17 cellular contexts compared by ENCODE assay signal in genomic region chr2:177291701-177292100, GRCh38. TPM values are rescaled to one million over a fixed set of nuclear protein-coding genes. Genes with fewer than 3 reads are reported as not detected.
DNase-seq lines count a peak whose midpoint lies in the region; ATAC-seq lines count a peak whose summit lies in the region.
"Had no signal": no experiment of that assay in that cellular context is flagged by ENCODE, and none has a peak within 500 bp of the region (broad histone marks: within the 10 kb centered on the region; RNA-seq: fewer than 3 reads in every experiment).

No MANE protein-coding gene starts in this region.

- no peaks in the 10 kb centered on the region for H3K27me3 Mint-ChIP-seq in activated naive CD8-positive, alpha-beta T cell treated with anti-CD3 and anti-CD28 coated beads, Interleukin-2, amount 10 ng/mL, durations not matched to agents 7 days and 5 days
- no peaks in the 10 kb centered on the region for H3K27me3 Mint-ChIP-seq in activated naive CD8-positive, alpha-beta T cell treated with anti-CD3 and anti-CD28 coated beads for 36 hours
- no peaks in the 10 kb centered on the region for H3K27me3 Mint-ChIP-seq in activated T-helper 17 cell treated with anti-CD3 and anti-CD28 coated beads, Interleukin-2, amount 50 U/mL, for 72 hours

- no peak overlapping the region for H3K4me3 Mint-ChIP-seq in activated naive CD8-positive, alpha-beta T cell treated with anti-CD3 and anti-CD28 coated beads, Interleukin-2, amount 10 ng/mL, durations not matched to agents 7 days and 5 days
- H3K4me3 Mint-ChIP-seq in activated naive CD8-positive, alpha-beta T cell treated with anti-CD3 and anti-CD28 coated beads for 36 hours: no peak overlapping the region
- peak overlapping the region; percentile 59 for H3K4me3 Mint-ChIP-seq in activated T-helper 17 cell treated with anti-CD3 and anti-CD28 coated beads, Interleukin-2, amount 50 U/mL, for 72 hours

- peak overlapping the region; percentile 36 for H3K27ac Mint-ChIP-seq in activated naive CD8-positive, alpha-beta T cell treated with anti-CD3 and anti-CD28 coated beads, Interleukin-2, amount 10 ng/mL, durations not matched to agents 7 days and 5 days
- H3K27ac Mint-ChIP-seq in activated naive CD8-positive, alpha-beta T cell treated with anti-CD3 and anti-CD28 coated beads for 36 hours: no peak overlapping the region
- peak overlapping the region; percentile 24 for H3K27ac Mint-ChIP-seq in activated T-helper 17 cell treated with anti-CD3 and anti-CD28 coated beads, Interleukin-2, amount 50 U/mL, for 72 hours

- POLR2A ChIA-PET in activated naive CD8-positive, alpha-beta T cell treated with anti-CD3 and anti-CD28 coated beads, Interleukin-2, amount 10 ng/mL, durations not matched to agents 7 days and 5 days (lab: Charles Lee): interaction anchor here (0.6 to 12.4 kb wide), 3 partner anchors 26 to 127 kb away, joined by 3 to 256 read pairs (median 5); partner anchors contain the start of gene NFE2L2

- peaks cover 59% of the 10 kb centered on the region for H3K4me1 Mint-ChIP-seq in activated naive CD8-positive, alpha-beta T cell treated with anti-CD3 and anti-CD28 coated beads, Interleukin-2, amount 10 ng/mL, durations not matched to agents 7 days and 5 days
- peaks cover 34% of the 10 kb centered on the region for H3K4me1 Mint-ChIP-seq in activated naive CD8-positive, alpha-beta T cell treated with anti-CD3 and anti-CD28 coated beads for 36 hours
- H3K4me1 Mint-ChIP-seq in activated T-helper 17 cell treated with anti-CD3 and anti-CD28 coated beads, Interleukin-2, amount 50 U/mL, for 72 hours: peaks cover 19% of the 10 kb centered on the region

- peaks cover 11% of the 10 kb centered on the region for H3K36me3 Mint-ChIP-seq in activated naive CD8-positive, alpha-beta T cell treated with anti-CD3 and anti-CD28 coated beads, Interleukin-2, amount 10 ng/mL, durations not matched to agents 7 days and 5 days
- H3K36me3 Mint-ChIP-seq in activated naive CD8-positive, alpha-beta T cell treated with anti-CD3 and anti-CD28 coated beads for 36 hours: no peaks in the 10 kb centered on the region
- no peaks in the 10 kb centered on the region for H3K36me3 Mint-ChIP-seq in activated T-helper 17 cell treated with anti-CD3 and anti-CD28 coated beads, Interleukin-2, amount 50 U/mL, for 72 hours (ENCODE audit: low read depth)
- H3K36me3 Mint-ChIP-seq: CD8-positive, alpha-beta memory T cell had no signal

- H3K9me3 Mint-ChIP-seq in activated naive CD8-positive, alpha-beta T cell treated with anti-CD3 and anti-CD28 coated beads, Interleukin-2, amount 10 ng/mL, durations not matched to agents 7 days and 5 days: peaks cover 2% of the 10 kb centered on the region
- H3K9me3 Mint-ChIP-seq in activated naive CD8-positive, alpha-beta T cell treated with anti-CD3 and anti-CD28 coated beads for 36 hours: no peaks in the 10 kb centered on the region
- no peaks in the 10 kb centered on the region for H3K9me3 Mint-ChIP-seq in activated T-helper 17 cell treated with anti-CD3 and anti-CD28 coated beads, Interleukin-2, amount 50 U/mL, for 72 hours
- H3K9me3 Mint-ChIP-seq: CD8-positive, alpha-beta memory T cell had no signal

- no peak for ATAC-seq in activated naive CD8-positive, alpha-beta T cell treated with anti-CD3 and anti-CD28 coated beads, Interleukin-2, amount 10 ng/mL, durations not matched to agents 7 days and 5 days (ENCODE audit: low read depth)
- ATAC-seq in activated T-helper 17 cell treated with anti-CD3 and anti-CD28 coated beads, Interleukin-2, amount 50 U/mL, for 72 hours (replicated peaks): peak; percentile 86
- no peak for ATAC-seq in GM19455 (IDR thresholded peaks at IDR 0.05; ENCODE audit: unreplicated experiment)
- ATAC-seq: HepG2 had no signal

- no peak overlapping the region for H3K27ac ChIP-seq in substantia nigra (ENCODE audit: low read depth, low read length, poor library complexity, severe bottlenecking)
- H3K27ac ChIP-seq: BLaER1, RWPE1 had no signal

- peak; percentile 28 for DNase-seq in activated CD4-positive, alpha-beta T cell treated with anti-CD3 and anti-CD28 coated beads for 48 hours
- no peak for DNase-seq in activated CD4-positive, alpha-beta T cell treated with anti-CD3 and anti-CD28 coated beads, Interleukin-2, amount 50 U/mL, for 4 hours
- no peak for DNase-seq in activated naive CD8-positive, alpha-beta T cell treated with anti-CD3 and anti-CD28 coated beads, Interleukin-2, amount 10 ng/mL, durations not matched to agents 7 days and 5 days
- no peak for DNase-seq in activated naive CD8-positive, alpha-beta T cell treated with anti-CD3 and anti-CD28 coated beads for 36 hours
- DNase-seq in substantia nigra (lab: John Stamatoyannopoulos, UW) (no peak), T1000 (lab: John Stamatoyannopoulos, UW) (no peak)
- DNase-seq: 8988T; CD8-positive, alpha-beta memory T cell; H7; Karpas-422; NCI-H187 treated with DMSO at 0.1 percent for 48 hours; NCI-H446 had no signal

RNA-seq across cellular contexts. Expression of gene NFE2L2, which starts 27.2 kb away (rescaled TPM):
- 10 to 100 TPM; 71.0 to 78.8 TPM for total RNA-seq in activated naive CD8-positive, alpha-beta T cell treated with anti-CD3 and anti-CD28 coated beads, Interleukin-2, amount 10 ng/mL, durations not matched to agents 7 days and 5 days
- total RNA-seq in activated naive CD8-positive, alpha-beta T cell treated with anti-CD3 and anti-CD28 coated beads for 36 hours: 10 to 100 TPM; 68.3 to 70.3 TPM
- 10 to 100 TPM; 39.3 to 49.4 TPM for total RNA-seq in activated T-helper 17 cell treated with anti-CD3 and anti-CD28 coated beads, Interleukin-2, amount 50 U/mL, for 72 hours
